ENCODE assay signal across 15 cellular contexts in the genomic region with DNA sequence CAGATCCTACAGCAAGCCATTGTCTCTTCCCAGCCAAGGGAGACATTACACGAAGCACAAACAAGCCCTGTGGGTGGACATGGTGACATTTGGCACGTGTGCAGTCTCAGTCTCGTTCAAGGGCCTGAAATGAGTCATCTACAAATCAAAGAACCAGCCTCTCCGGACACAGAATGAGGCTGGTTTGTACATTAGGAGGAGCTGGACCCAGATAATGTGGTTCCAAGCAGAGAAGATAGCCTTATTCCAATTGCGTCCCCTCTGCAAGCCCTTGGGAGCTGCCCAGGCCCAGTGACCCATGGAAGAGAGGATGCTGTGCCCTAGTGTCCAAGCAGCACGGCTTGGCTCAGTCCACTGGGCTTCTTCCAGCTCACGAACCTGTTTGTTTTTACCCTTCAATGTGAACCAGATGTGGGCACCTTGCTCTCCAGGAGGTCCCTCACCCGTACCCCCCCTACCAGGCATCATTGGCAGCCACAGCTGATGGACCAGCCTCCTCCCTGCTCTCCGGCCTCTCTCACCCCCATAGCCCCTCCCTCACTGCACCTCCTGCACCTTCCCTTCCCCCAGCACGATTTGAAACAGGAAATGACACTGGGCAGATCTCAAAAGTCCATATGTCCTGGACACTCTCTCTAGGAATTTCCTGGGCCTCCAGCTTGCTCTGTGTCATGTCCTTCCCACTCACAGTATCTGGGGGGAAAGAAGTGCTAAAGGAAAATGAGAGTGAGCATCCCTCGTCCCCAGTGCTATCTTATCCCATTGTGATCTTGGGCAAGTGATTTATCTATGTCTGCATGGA. TPM values are rescaled to one million over a fixed set of nuclear protein-coding genes. Genes with fewer than 3 reads are reported as not detected.
DNase-seq lines count a peak whose midpoint lies in the region; ATAC-seq, FAIRE-seq and TF ChIP-seq lines count a peak whose summit lies in the region.
"Had no signal": no experiment of that assay in that cellular context is flagged by ENCODE, and none has a peak within 500 bp of the region (broad histone marks: within the 10 kb centered on the region; RNA-seq: fewer than 3 reads in every experiment).

No MANE protein-coding gene starts in this region.

- no peaks in the 10 kb centered on the region for H3K79me2 ChIP-seq in astrocyte (ENCODE audit: insufficient read depth, low read length)

- H3K27ac Mint-ChIP-seq in astrocyte (ENCODE audit: unreplicated experiment): no peak overlapping the region
- H3K27ac Mint-ChIP-seq: activated naive CD4-positive, alpha-beta T cell treated with anti-CD3 and anti-CD28 coated beads, Interleukin-2, amount 10 ng/mL, durations not matched to agents 7 days and 5 days had no signal

- peak overlapping the region; percentile 53 for H3K4me2 ChIP-seq in astrocyte (ENCODE audit: low read length)

- no peak for FAIRE-seq in astrocyte (lab: Jason Lieb, UNC)

- H3K9me3 Mint-ChIP-seq in astrocyte (ENCODE audit: unreplicated experiment): peaks cover 2% of the 10 kb centered on the region
- H3K9me3 Mint-ChIP-seq: activated naive CD4-positive, alpha-beta T cell treated with anti-CD3 and anti-CD28 coated beads, Interleukin-2, amount 10 ng/mL, durations not matched to agents 7 days and 5 days; CD4-positive, CD25-positive, alpha-beta regulatory T cell had no signal

- H3K27ac ChIP-seq in astrocyte (ENCODE audit: low read depth, low read length): no peak overlapping the region
- H3K27ac ChIP-seq: HL-60 had no signal

- no peak overlapping the region for H3K9ac ChIP-seq in astrocyte (ENCODE audit: low read length)

- no peaks in the 10 kb centered on the region for H3K27me3 ChIP-seq in astrocyte (ENCODE audit: insufficient read depth, low read length)

- H3K4me1 Mint-ChIP-seq in astrocyte (ENCODE audit: low read depth, unreplicated experiment): peaks cover 5% of the 10 kb centered on the region

- peak overlapping the region; percentile 37 for H2AFZ ChIP-seq in astrocyte (ENCODE audit: low read depth, low read length)

- ATAC-seq in HG03469 (IDR thresholded peaks at IDR 0.05; ENCODE audit: unreplicated experiment) (peak; percentile 42), GM19467 (IDR thresholded peaks at IDR 0.05; ENCODE audit: unreplicated experiment) (no peak), GM21515 (IDR thresholded peaks at IDR 0.05; ENCODE audit: unreplicated experiment) (no peak)

- H4K20me1 ChIP-seq in astrocyte (ENCODE audit: insufficient read depth, low read length): no peaks in the 10 kb centered on the region

- H3K36me3 ChIP-seq in astrocyte (ENCODE audit: insufficient read depth, low read length): no peaks in the 10 kb centered on the region

- no peak for TF ChIP-seq CTCF in astrocyte (IDR thresholded peaks at IDR 0.05; ENCODE audit: insufficient read depth, low read depth, low read length)

- H3K36me3 Mint-ChIP-seq in astrocyte (ENCODE audit: low read depth, unreplicated experiment): no peaks in the 10 kb centered on the region
- H3K36me3 Mint-ChIP-seq: activated naive CD4-positive, alpha-beta T cell treated with anti-CD3 and anti-CD28 coated beads, Interleukin-2, amount 10 ng/mL, durations not matched to agents 7 days and 5 days; CD4-positive, CD25-positive, alpha-beta regulatory T cell had no signal

- DNase-seq in ELR (ENCODE audit: low read depth): peak; percentile 56
- DNase-seq in astrocyte (ENCODE audit: low read depth): no peak
- peak; percentile 65 for DNase-seq in mesenteric fat pad (ENCODE audit: low spot score)
- DNase-seq in NCI-H2107 treated with DMSO at 0.1 percent for 48 hours (lab: John Stamatoyannopoulos, UW; ENCODE audit: unreplicated experiment): no peak
- no peak for DNase-seq in SW 1271 (lab: John Stamatoyannopoulos, UW)
- DNase-seq: activated naive CD4-positive, alpha-beta T cell treated with anti-CD3 and anti-CD28 coated beads, Interleukin-2, amount 10 ng/mL, durations not matched to agents 7 days and 5 days; CD4-positive, CD25-positive, alpha-beta regulatory T cell; cerebellar nuclear complex; MM.1S; NCI-H524 treated with DMSO at 0.1 percent for 48 hours; retina had no signal

- H3K4me1 ChIP-seq in astrocyte (ENCODE audit: insufficient read depth, low read length): peaks cover 8% of the 10 kb centered on the region

- H3K4me3 Mint-ChIP-seq in astrocyte (ENCODE audit: unreplicated experiment): no peak overlapping the region
- H3K4me3 Mint-ChIP-seq: activated naive CD4-positive, alpha-beta T cell treated with anti-CD3 and anti-CD28 coated beads, Interleukin-2, amount 10 ng/mL, durations not matched to agents 7 days and 5 days; CD4-positive, CD25-positive, alpha-beta regulatory T cell had no signal

- H3K27me3 Mint-ChIP-seq in astrocyte (ENCODE audit: low read depth, unreplicated experiment): peaks cover 9% of the 10 kb centered on the region

- no peak overlapping the region for H3K4me3 ChIP-seq in astrocyte (ENCODE audit: insufficient read depth, low read depth, low read length)

- no peaks in the 10 kb centered on the region for H3K9me3 ChIP-seq in astrocyte (ENCODE audit: insufficient read depth, low read depth, low read length)

RNA-seq across cellular contexts. Expression of a gene that starts 26.2 kb away (rescaled TPM):
- total RNA-seq in astrocyte (183 and 208 TPM in 2 replicates), mesenteric fat pad (37.9 TPM)

Comparison
In these comparisons a context has a peak if more than half of its experiments do, and no peak if none do; other contexts are left out.
1. DNase-seq: peak in ELR (single experiment) and mesenteric fat pad (single experiment); none in astrocyte (single experiment), NCI-H2107 treated with DMSO at 0.1 percent for 48 hours (single experiment) and SW 1271 (0 of 2).